Comparison of ENCODE assay signal across 1 cellular context in genomic region chr22:41197046-41197807, GRCh38.
A peak's percentile ranks its signal among the peaks of the same experiment; 100 is the strongest.
TF ChIP-seq lines count a peak whose summit lies in the region.

No MANE protein-coding gene starts in this region.

TF ChIP-seq in HepG2, 621 proteins besides CTCF, POLR2A, EP300 and RAD21 (continued from another document and continues in another):
- TF ChIP-seq LRRFIP1 (CRISPR knock-in tag; conservative IDR thresholded peaks at IDR 0.05), result no peak
- no peak for TF ChIP-seq SNAPC2 (CRISPR knock-in tag; IDR thresholded peaks at IDR 0.05)
- TF ChIP-seq ZFP1 (CRISPR knock-in tag; IDR thresholded peaks at IDR 0.05), result no peak
- TF ChIP-seq PBX2 (CRISPR knock-in tag; IDR thresholded peaks at IDR 0.05), result no peak
- TF ChIP-seq ZNF263 (CRISPR knock-in tag; IDR thresholded peaks at IDR 0.05), result no peak
- no peak; the same call in 1 of the 2 replicates for TF ChIP-seq EEA1 (CRISPR knock-in tag; IDR thresholded peaks at IDR 0.05; ENCODE audit: borderline replicate concordance)
- no peak for TF ChIP-seq ZNF570 (CRISPR knock-in tag; IDR thresholded peaks at IDR 0.05; ENCODE audit: borderline replicate concordance)
- no peak for TF ChIP-seq NPAS2 (CRISPR knock-in tag; IDR thresholded peaks at IDR 0.05; ENCODE audit: borderline replicate concordance)
- TF ChIP-seq SMAD3 (CRISPR knock-in tag; IDR thresholded peaks at IDR 0.05), result peak; percentile 59; the same call in 1 of the 2 replicates
- no peak for TF ChIP-seq ZNF75D (CRISPR knock-in tag; IDR thresholded peaks at IDR 0.05; ENCODE audit: borderline replicate concordance)
- no peak; the same call in 1 of the 2 replicates for TF ChIP-seq ZNF512B (CRISPR knock-in tag; IDR thresholded peaks at IDR 0.05; ENCODE audit: borderline replicate concordance)
- TF ChIP-seq RNF2 (conservative IDR thresholded peaks at IDR 0.05; ENCODE audit: low read depth), result peak; percentile 77; the same call in 1 of the 2 replicates
- TF ChIP-seq ZNF629 (CRISPR knock-in tag; conservative IDR thresholded peaks at IDR 0.05), result no peak
- TF ChIP-seq SUZ12 (IDR thresholded peaks at IDR 0.05; ENCODE audit: low read depth, low read length), result no peak
- TF ChIP-seq NCOR1 (IDR thresholded peaks at IDR 0.05; ENCODE audit: borderline replicate concordance, low read length), result no peak
- TF ChIP-seq SPEN (CRISPR knock-in tag; IDR thresholded peaks at IDR 0.05; ENCODE audit: low read depth), result 0 out of 2 replicates have a peak, but pooled peaks have one; percentile 18
- no peak for TF ChIP-seq PBX3 (CRISPR knock-in tag; IDR thresholded peaks at IDR 0.05; ENCODE audit: borderline replicate concordance)
- TF ChIP-seq ZNF703 (CRISPR knock-in tag; IDR thresholded peaks at IDR 0.05; ENCODE audit: borderline replicate concordance), result no peak
- no peak for TF ChIP-seq PREB (CRISPR knock-in tag; IDR thresholded peaks at IDR 0.05)
- 0 out of 2 replicates have a peak, but pooled peaks have one; percentile 12 for TF ChIP-seq ZNF362 (CRISPR knock-in tag; IDR thresholded peaks at IDR 0.05; ENCODE audit: borderline replicate concordance)
- no peak; the same call in 1 of the 2 replicates for TF ChIP-seq ZNF329 (CRISPR knock-in tag; IDR thresholded peaks at IDR 0.05; ENCODE audit: low read depth)
- no peak for TF ChIP-seq TEAD2 (CRISPR knock-in tag; IDR thresholded peaks at IDR 0.05)
- TF ChIP-seq MEF2D (CRISPR knock-in tag; IDR thresholded peaks at IDR 0.05), result 0 out of 2 replicates have a peak, but pooled peaks have one; percentile 8
- no peak for TF ChIP-seq TBL1XR1 (IDR thresholded peaks at IDR 0.05; ENCODE audit: borderline replicate concordance, low read length, partially characterized antibody)
- TF ChIP-seq NFKB2 (CRISPR knock-in tag; IDR thresholded peaks at IDR 0.05; ENCODE audit: borderline replicate concordance), result peak; percentile 23; the same call in 1 of the 2 replicates
- TF ChIP-seq ZKSCAN5 (CRISPR knock-in tag; IDR thresholded peaks at IDR 0.05), result no peak
- no peak for TF ChIP-seq IRF9 (CRISPR knock-in tag; IDR thresholded peaks at IDR 0.05; ENCODE audit: borderline replicate concordance)
- no peak for TF ChIP-seq PRDM4 (CRISPR knock-in tag; IDR thresholded peaks at IDR 0.05; ENCODE audit: borderline replicate concordance)
- TF ChIP-seq ZNF20 (CRISPR knock-in tag; IDR thresholded peaks at IDR 0.05), result no peak
- TF ChIP-seq KAT7 (CRISPR knock-in tag; IDR thresholded peaks at IDR 0.05; ENCODE audit: borderline replicate concordance), result no peak
- no peak for TF ChIP-seq SRSF9 (IDR thresholded peaks at IDR 0.05; ENCODE audit: borderline replicate concordance, insufficient read depth, low read depth, low read length, poor library complexity, severe bottlenecking)
- no peak for TF ChIP-seq ZBTB37 (CRISPR knock-in tag; IDR thresholded peaks at IDR 0.05)
- no peak for TF ChIP-seq EHMT2 (IDR thresholded peaks at IDR 0.05; ENCODE audit: borderline replicate concordance, low read depth, low read length)
- no peak for TF ChIP-seq ZNF512 (CRISPR knock-in tag; IDR thresholded peaks at IDR 0.05)
- no peak for TF ChIP-seq ZNF333 (CRISPR knock-in tag; IDR thresholded peaks at IDR 0.05; ENCODE audit: borderline replicate concordance)
- no peak; the same call in 1 of the 2 replicates for TF ChIP-seq ZBTB2 (CRISPR knock-in tag; IDR thresholded peaks at IDR 0.05; ENCODE audit: low read depth)
- TF ChIP-seq ZNF768 (CRISPR knock-in tag; IDR thresholded peaks at IDR 0.05), result peak; percentile 47; the same call in 1 of the 2 replicates
- no peak for TF ChIP-seq ZNF839 (CRISPR knock-in tag; IDR thresholded peaks at IDR 0.05; ENCODE audit: borderline replicate concordance)
- TF ChIP-seq ATAD3A (CRISPR knock-in tag; IDR thresholded peaks at IDR 0.05), result no peak
- no peak for TF ChIP-seq KDM1A (CRISPR knock-in tag; IDR thresholded peaks at IDR 0.05)
- 0 out of 2 replicates have a peak, but pooled peaks have one; percentile 24 for TF ChIP-seq ZFYVE20 (CRISPR knock-in tag; IDR thresholded peaks at IDR 0.05; ENCODE audit: borderline replicate concordance, low read depth)
- TF ChIP-seq RFXAP (CRISPR knock-in tag; IDR thresholded peaks at IDR 0.05; ENCODE audit: borderline replicate concordance), result no peak
- TF ChIP-seq ISL2 (CRISPR knock-in tag; IDR thresholded peaks at IDR 0.05), result no peak
- no peak for TF ChIP-seq ZFP37 (CRISPR knock-in tag; IDR thresholded peaks at IDR 0.05; ENCODE audit: borderline replicate concordance)
- no peak for TF ChIP-seq FOSL2 (CRISPR knock-in tag; IDR thresholded peaks at IDR 0.05)
